8 cellular contexts compared by ENCODE assay signal in genomic region chr3:51384145-51384729, GRCh38. TPM values are rescaled to one million over a fixed set of nuclear protein-coding genes. Genes with fewer than 3 reads are reported as not detected.
DNase-seq lines count a peak whose midpoint lies in the region; ATAC-seq and TF ChIP-seq lines count a peak whose summit lies in the region.

No MANE protein-coding gene starts in this region.

- POLR2A ChIA-PET in CD8-positive, alpha-beta T cell (lab: Charles Lee) = interaction anchor here (1.3 to 2.3 kb wide), 4 partner anchors 10 to 815 kb away, joined by 5 to 14 read pairs (median 8); partner anchors contain the start of gene HEMK1

- TF ChIP-seq CTCF in CD8-positive, alpha-beta T cell (IDR thresholded peaks at IDR 0.05) = no peak
- TF ChIP-seq CTCF in astrocyte of the spinal cord (IDR thresholded peaks at IDR 0.05; ENCODE audit: low read depth, low read length) = no peak

- peaks cover 36% of the 10 kb centered on the region for H3K4me1 ChIP-seq in CD8-positive, alpha-beta T cell (ENCODE audit: insufficient read depth, low read length)

- no peaks in the 10 kb centered on the region for H3K9me3 ChIP-seq in CD8-positive, alpha-beta T cell (ENCODE audit: low read length)

- H3K9me3 Mint-ChIP-seq in CD8-positive, alpha-beta T cell = no peaks in the 10 kb centered on the region
- no peaks in the 10 kb centered on the region for H3K9me3 Mint-ChIP-seq in immature natural killer cell
- no peaks in the 10 kb centered on the region for H3K9me3 Mint-ChIP-seq in stimulated activated effector memory CD8-positive, alpha-beta T cell treated with anti-CD3 and anti-CD28 coated beads, Interleukin-12 subunit alpha, Interleukin-12 subunit beta, amount 100 ng/mL, for 72 hours

- H3K4me3 ChIP-seq in CD8-positive, alpha-beta T cell (ENCODE audit: low read depth, low read length) = peak overlapping the region; percentile 86
- peak overlapping the region; percentile 94 for H3K4me3 ChIP-seq in Jurkat, Clone E6-1 (ENCODE audit: low read length)
- H3K4me3 ChIP-seq in astrocyte of the spinal cord (ENCODE audit: low read depth, low read length) = peak overlapping the region; percentile 96

- H3K4me1 Mint-ChIP-seq in CD8-positive, alpha-beta T cell (ENCODE audit: low read depth) = peaks cover 45% of the 10 kb centered on the region
- H3K4me1 Mint-ChIP-seq in immature natural killer cell = peaks cover 49 to 54% of the 10 kb centered on the region in 2 donors
- peaks cover 46% of the 10 kb centered on the region for H3K4me1 Mint-ChIP-seq in stimulated activated effector memory CD8-positive, alpha-beta T cell treated with anti-CD3 and anti-CD28 coated beads, Interleukin-12 subunit alpha, Interleukin-12 subunit beta, amount 100 ng/mL, for 72 hours

- peaks cover 27% of the 10 kb centered on the region for H3K36me3 Mint-ChIP-seq in CD8-positive, alpha-beta T cell
- peaks cover 0 to 12% (median 11%) of the 10 kb centered on the region in 3 donors for H3K36me3 Mint-ChIP-seq in immature natural killer cell
- peaks cover 61% of the 10 kb centered on the region for H3K36me3 Mint-ChIP-seq in stimulated activated effector memory CD8-positive, alpha-beta T cell treated with anti-CD3 and anti-CD28 coated beads, Interleukin-12 subunit alpha, Interleukin-12 subunit beta, amount 100 ng/mL, for 72 hours

- DNase-seq in CD8-positive, alpha-beta T cell = peak in 1 of 7 experiments; percentile 40
- no peak for DNase-seq in Jurkat, Clone E6-1 (ENCODE audit: low read depth, low spot score)
- DNase-seq in astrocyte of the spinal cord (ENCODE audit: low read depth, low spot score) = no peak
- DNase-seq in immature natural killer cell = peak in 2 of 3 donors; percentile 16 to 21
- no peak for DNase-seq in stimulated activated effector memory CD8-positive, alpha-beta T cell treated with anti-CD3 and anti-CD28 coated beads, Interleukin-12 subunit alpha, Interleukin-12 subunit beta, amount 100 ng/mL, for 72 hours (ENCODE audit: low spot score in 2 of 2)
- no peak for DNase-seq in ecto neural progenitor cell (ENCODE audit: low spot score)

- peak overlapping the region; percentile 100 for H3K27ac Mint-ChIP-seq in CD8-positive, alpha-beta T cell
- H3K27ac Mint-ChIP-seq in immature natural killer cell = peak overlapping the region; percentile 97 to 100 (median 99)
- H3K27ac Mint-ChIP-seq in stimulated activated effector memory CD8-positive, alpha-beta T cell treated with anti-CD3 and anti-CD28 coated beads, Interleukin-12 subunit alpha, Interleukin-12 subunit beta, amount 100 ng/mL, for 72 hours = peak overlapping the region; percentile 100

- peak overlapping the region; percentile 99 for H3K4me3 Mint-ChIP-seq in CD8-positive, alpha-beta T cell
- H3K4me3 Mint-ChIP-seq in immature natural killer cell = peak overlapping the region; percentile 95 to 99 (median 99)
- H3K4me3 Mint-ChIP-seq in stimulated activated effector memory CD8-positive, alpha-beta T cell treated with anti-CD3 and anti-CD28 coated beads, Interleukin-12 subunit alpha, Interleukin-12 subunit beta, amount 100 ng/mL, for 72 hours = peak overlapping the region; percentile 98

- in situ Hi-C loops in astrocyte of the spinal cord (cut with HindIII; ENCODE audit: low sequenced_read_pairs) = no loop called here

- peaks cover 5% of the 10 kb centered on the region for H3K36me3 ChIP-seq in CD8-positive, alpha-beta T cell (ENCODE audit: insufficient read depth, low read length)

- H3K27me3 ChIP-seq in CD8-positive, alpha-beta T cell (ENCODE audit: insufficient read depth, low read length) = no peaks in the 10 kb centered on the region

- intact Hi-C loops in CD8-positive, alpha-beta T cell (cut with DNase I, micrococcal nuclease) = loop anchor here (2.0 to 10.0 kb wide), 2 partner anchors 1025 to 1149 kb away; partner anchors contain the start of genes TMEM115 (in 2 of the 2) and GNAI2 (in 1 of the 2)

- CTCF ChIA-PET in CD8-positive, alpha-beta T cell (lab: Charles Lee) = interaction anchor here (1.1 to 1.6 kb wide), 3 partner anchors 12 to 413 kb away, joined by 3 to 4 read pairs (median 3); no protein-coding TSS in a partner anchor

- H3K27ac ChIP-seq in CD8-positive, alpha-beta T cell (ENCODE audit: low read depth, low read length) = peak overlapping the region; percentile 90

- H3K27me3 Mint-ChIP-seq in CD8-positive, alpha-beta T cell (ENCODE audit: low read depth) = no peaks in the 10 kb centered on the region
- H3K27me3 Mint-ChIP-seq in immature natural killer cell (ENCODE audit: low read depth in 3 of 3) = peaks cover 7 to 21% (median 12%) of the 10 kb centered on the region in 3 donors

- ATAC-seq in CD8-positive, alpha-beta T cell = peak; percentile 8
- ATAC-seq in GM19372 (IDR thresholded peaks at IDR 0.05; ENCODE audit: low read depth, unreplicated experiment) (peak; percentile 14), GM18519 (IDR thresholded peaks at IDR 0.05; ENCODE audit: low FRiP score, unreplicated experiment) (no peak)
- ATAC-seq in stimulated activated effector memory CD8-positive, alpha-beta T cell treated with anti-CD3 and anti-CD28 coated beads, Interleukin-12 subunit alpha, Interleukin-12 subunit beta, amount 100 ng/mL, for 72 hours = peak; percentile 18

RNA-seq across cellular contexts. Expression of gene MANF, which starts 0.9 kb away (rescaled TPM):
- 10 to 100 TPM; 32.2 to 35.0 TPM for total RNA-seq in CD8-positive, alpha-beta T cell
- 220 TPM for polyA plus RNA-seq in Jurkat, Clone E6-1 (2012; ENCODE audit: insufficient read depth, insufficient read length)
- 100 to 1,000 TPM in 1 of 3 donors, 10 to 100 TPM in 2; 58.7 to 109 (median 82.4) TPM for polyA plus RNA-seq in immature natural killer cell

RNA-seq across cellular contexts. Expression of gene RBM15B, which starts 6.8 kb away (rescaled TPM):
- total RNA-seq in CD8-positive, alpha-beta T cell = 10 to 100 TPM; 29.5 to 29.8 TPM
- polyA plus RNA-seq in Jurkat, Clone E6-1 (2012; ENCODE audit: insufficient read depth, insufficient read length) = 31.0 TPM
- 10 to 100 TPM; 10.3 to 12.1 (median 11.3) TPM for polyA plus RNA-seq in immature natural killer cell

Comparison
In these comparisons a context has a peak if more than half of its experiments do, and no peak if none do; other contexts are left out.
1. DNase-seq: peak in immature natural killer cell (2 of 3); none in Jurkat, Clone E6-1 (single experiment), astrocyte of the spinal cord (single experiment), stimulated activated effector memory CD8-positive, alpha-beta T cell treated with anti-CD3 and anti-CD28 coated beads, Interleukin-12 subunit alpha, Interleukin-12 subunit beta, amount 100 ng/mL, for 72 hours (0 of 2) and ecto neural progenitor cell (single experiment).
2. Peak in every context shown above with its lines, with median percentiles within 50 percentile points of each other: H3K4me3 ChIP-seq, H3K27ac Mint-ChIP-seq and H3K4me3 Mint-ChIP-seq.